In the genomic region with DNA sequence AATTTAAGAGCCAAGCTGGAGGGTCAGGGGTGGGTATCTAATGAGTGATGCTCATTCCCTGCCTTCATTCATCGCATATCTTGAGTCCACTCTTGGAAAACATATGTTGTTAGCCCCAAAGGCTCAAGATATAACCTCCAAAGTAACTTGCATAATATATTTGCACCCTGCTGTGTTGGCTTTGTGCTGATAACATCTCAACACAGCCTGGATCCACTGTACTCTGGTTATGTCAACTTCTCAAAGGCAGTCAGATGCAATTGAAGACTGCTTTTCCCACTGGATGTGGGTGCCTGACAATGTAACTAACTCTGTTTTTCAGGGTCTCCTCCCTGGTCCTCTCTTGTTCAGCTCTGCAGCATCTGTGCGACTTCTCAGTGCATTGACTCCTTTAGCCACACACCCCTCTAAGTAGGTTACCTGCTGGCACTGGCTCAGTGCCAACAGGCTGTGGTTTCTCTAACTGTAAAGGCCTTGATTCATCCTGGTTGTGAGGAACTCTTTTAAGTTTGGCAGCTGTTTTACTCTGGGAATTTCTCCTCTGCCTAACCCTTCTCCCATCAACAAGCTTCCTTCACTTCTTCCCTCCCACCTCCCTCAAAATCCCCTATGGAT, we compare ENCODE assay signal across 9 cellular contexts. TPM values are rescaled to one million over a fixed set of nuclear protein-coding genes. Genes with fewer than 3 reads are reported as not detected.
DNase-seq lines count a peak whose midpoint lies in the region; ATAC-seq and TF ChIP-seq lines count a peak whose summit lies in the region.
"Had no signal": no experiment of that assay in that cellular context is flagged by ENCODE, and none has a peak within 500 bp of the region (broad histone marks: within the 10 kb centered on the region; RNA-seq: fewer than 3 reads in every experiment).

No MANE protein-coding gene starts in this region.

- H3K4me1 Mint-ChIP-seq in CD8-positive, alpha-beta T cell (ENCODE audit: low read depth): peaks cover 8% of the 10 kb centered on the region

- H3K36me3 Mint-ChIP-seq in CD8-positive, alpha-beta T cell: no peaks in the 10 kb centered on the region
- H3K36me3 Mint-ChIP-seq: natural killer cell treated with Interleukin-12 subunit alpha and Interleukin-12 subunit beta and Interleukin-15 and Interleukin-18, amount 100 ng/mL, for 72 hours had no signal

- TF ChIP-seq EP300 in transverse colon (IDR thresholded peaks at IDR 0.05; ENCODE audit: low read depth): no peak

- ATAC-seq in CD8-positive, alpha-beta T cell: no peak
- ATAC-seq in foreskin keratinocyte: peak; percentile 41
- ATAC-seq: natural killer cell treated with Interleukin-12 subunit alpha and Interleukin-12 subunit beta and Interleukin-15 and Interleukin-18, amount 100 ng/mL, for 72 hours had no signal

- TF ChIP-seq CTCF in CD8-positive, alpha-beta T cell (IDR thresholded peaks at IDR 0.05): no peak
- no peak for TF ChIP-seq CTCF in foreskin keratinocyte (conservative IDR thresholded peaks at IDR 0.05)
- TF ChIP-seq CTCF in transverse colon (IDR thresholded peaks at IDR 0.05): no peak

- H3K27ac ChIP-seq in CD8-positive, alpha-beta T cell (ENCODE audit: low read depth, low read length): no peak overlapping the region
- H3K27ac ChIP-seq in foreskin keratinocyte (no peak overlapping the region), transverse colon (no peak overlapping the region)

- no peaks in the 10 kb centered on the region for H3K9me3 ChIP-seq in CD8-positive, alpha-beta T cell (ENCODE audit: low read length)
- no peaks in the 10 kb centered on the region for H3K9me3 ChIP-seq in transverse colon

- H3K4me3 ChIP-seq in CD8-positive, alpha-beta T cell (ENCODE audit: low read depth, low read length): no peak overlapping the region
- H3K4me3 ChIP-seq in transverse colon: no peak overlapping the region

- POLR2A ChIA-PET in CD8-positive, alpha-beta T cell (lab: Charles Lee): interaction anchor here (1.0 kb wide), 1 partner anchor 30 kb away, joined by 3 read pairs; no protein-coding TSS in a partner anchor

- H3K4me1 ChIP-seq in CD8-positive, alpha-beta T cell (ENCODE audit: insufficient read depth, low read length): no peaks in the 10 kb centered on the region
- H3K4me1 ChIP-seq in foreskin keratinocyte: peaks cover 45% of the 10 kb centered on the region
- no peaks in the 10 kb centered on the region for H3K4me1 ChIP-seq in transverse colon

- no peaks in the 10 kb centered on the region for H3K9me3 Mint-ChIP-seq in CD8-positive, alpha-beta T cell
- H3K9me3 Mint-ChIP-seq: natural killer cell treated with Interleukin-12 subunit alpha and Interleukin-12 subunit beta and Interleukin-15 and Interleukin-18, amount 100 ng/mL, for 72 hours had no signal

- no peak overlapping the region for H3K4me3 Mint-ChIP-seq in CD8-positive, alpha-beta T cell
- H3K4me3 Mint-ChIP-seq: natural killer cell treated with Interleukin-12 subunit alpha and Interleukin-12 subunit beta and Interleukin-15 and Interleukin-18, amount 100 ng/mL, for 72 hours had no signal

- intact Hi-C loops in CD8-positive, alpha-beta T cell (cut with DNase I, micrococcal nuclease): no loop called here
- intact Hi-C loops in transverse colon (cut with DNase I; ENCODE audit: low total_unique reads) (no loop called here), head of caudate nucleus (cut with DNase I) (no loop called here)

- 59% methylated on average over 2 of the region's 2 CpGs; no CpG with 5 or more reads in 1 of the 2 donors for WGBS in transverse colon (ENCODE audit: low coverage in 1 of 2), 2 donors

- CTCF ChIA-PET in CD8-positive, alpha-beta T cell (lab: Charles Lee): no interaction called here

- no peak overlapping the region for H3K27ac Mint-ChIP-seq in CD8-positive, alpha-beta T cell
- H3K27ac Mint-ChIP-seq: natural killer cell treated with Interleukin-12 subunit alpha and Interleukin-12 subunit beta and Interleukin-15 and Interleukin-18, amount 100 ng/mL, for 72 hours had no signal

- in situ Hi-C loops in transverse colon (cut with MboI; ENCODE audit: low pct_ligation_motif_present in 1 of 4, low pct_unique_long_range_greater_than_20kb in 1 of 4, low sequenced_read_pairs in 3 of 4): no loop called here

- no peak for TF ChIP-seq POLR2A in transverse colon (IDR thresholded peaks at IDR 0.05)

- no peaks in the 10 kb centered on the region for H3K36me3 ChIP-seq in CD8-positive, alpha-beta T cell (ENCODE audit: insufficient read depth, low read length)
- H3K36me3 ChIP-seq in transverse colon: no peaks in the 10 kb centered on the region

- no peaks in the 10 kb centered on the region for H3K27me3 ChIP-seq in CD8-positive, alpha-beta T cell (ENCODE audit: insufficient read depth, low read length)
- no peaks in the 10 kb centered on the region for H3K27me3 ChIP-seq in foreskin keratinocyte
- H3K27me3 ChIP-seq in transverse colon: no peaks in the 10 kb centered on the region

- H3K27me3 Mint-ChIP-seq in CD8-positive, alpha-beta T cell (ENCODE audit: low read depth): no peaks in the 10 kb centered on the region

- DNase-seq in CD8-positive, alpha-beta T cell: peak in 5 of 7 experiments; percentile 9 to 60 (median 27)
- DNase-seq in HT1080 (ENCODE audit: low read depth) (peak; percentile 79), foreskin keratinocyte (peak in 1 of 2 donors; percentile 84), transverse colon (no peak), CD1c-positive myeloid dendritic cell (ENCODE audit: extremely low spot score) (no peak), head of caudate nucleus (no peak), NOMO-1 treated with dmso at 0.1 percent for 144 hours (lab: John Stamatoyannopoulos, UW; ENCODE audit: unreplicated experiment) (no peak)
- DNase-seq in activated CD4-positive, alpha-beta T cell treated with anti-CD3 and anti-CD28 coated beads for 48 hours: peak; percentile 48

RNA-seq across cellular contexts. Expression of gene SLC16A2, which starts 28.1 kb away (rescaled TPM):
- under 1 TPM; 0.16 to 0.17 TPM for total RNA-seq in CD8-positive, alpha-beta T cell
- total RNA-seq in HT1080 (2014; rRNA removed; shearing (Covaris generic)): 7.7 and 9.2 TPM in 2 replicates
- polyA plus RNA-seq in HT1080 (2015; cell fraction: cytosol; rRNA removed): 1.9 and 2.0 TPM in 2 replicates
- polyA plus RNA-seq in HT1080 (2015; cell fraction: nucleus; rRNA removed): 5.1 and 6.0 TPM in 2 replicates
- total RNA-seq in foreskin keratinocyte (26.4 and 30.4 TPM in 2 replicates), transverse colon (10 to 100 TPM in 1 of 4 donors, 1 to 10 TPM in 3; 1.7 to 16.8 (median 5.5) TPM)
- 18.1 and 24.0 TPM in 2 replicates for polyA plus RNA-seq in foreskin keratinocyte
- total RNA-seq: natural killer cell treated with Interleukin-12 subunit alpha and Interleukin-12 subunit beta and Interleukin-15 and Interleukin-18, amount 100 ng/mL, for 72 hours had no signal

Comparison
In these comparisons a context has a peak if more than half of its experiments do, and no peak if none do; other contexts are left out.
1. DNase-seq: peak in CD8-positive, alpha-beta T cell (5 of 7), HT1080 (single experiment) and activated CD4-positive, alpha-beta T cell treated with anti-CD3 and anti-CD28 coated beads for 48 hours (single experiment); none in transverse colon (single experiment), CD1c-positive myeloid dendritic cell (single experiment), head of caudate nucleus (0 of 42) and NOMO-1 treated with dmso at 0.1 percent for 144 hours (single experiment).